In the genomic region with DNA sequence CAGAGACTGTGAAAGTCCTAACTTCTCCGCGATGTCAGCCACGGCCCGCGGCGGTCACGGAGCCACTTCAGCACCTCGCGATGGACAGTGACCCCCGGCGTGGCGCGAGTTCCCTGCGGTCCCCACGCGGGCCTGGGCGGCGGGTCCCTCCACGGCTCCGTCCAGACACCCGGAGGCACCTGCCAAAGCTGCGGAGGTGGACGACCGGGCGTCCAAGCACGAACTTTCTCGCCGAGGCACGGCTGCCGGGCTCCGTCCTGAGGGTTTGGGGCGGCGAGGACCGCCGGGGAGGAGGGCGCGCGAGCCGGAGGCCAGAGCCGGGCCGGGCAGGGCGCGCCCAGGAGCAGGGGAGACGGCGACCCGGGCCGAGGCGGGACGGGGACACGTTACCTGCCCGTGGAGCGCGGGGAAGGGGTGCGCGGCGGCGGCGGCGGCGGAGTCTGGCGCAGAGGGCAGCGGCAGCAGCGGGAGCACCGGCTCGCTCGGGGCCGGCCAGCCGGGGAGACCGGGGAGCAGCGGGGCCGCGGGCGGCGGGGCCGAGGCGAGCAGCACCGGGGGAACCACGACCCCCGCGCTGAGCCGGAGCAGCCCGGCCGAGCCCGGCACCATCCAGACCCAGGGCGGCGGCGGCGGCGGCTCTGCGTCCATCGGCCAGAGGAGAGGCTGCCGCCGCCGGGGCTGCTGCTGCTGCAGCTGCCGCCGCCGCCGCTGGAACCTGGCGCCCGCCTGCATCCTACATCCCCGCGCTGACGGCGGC, we compare ENCODE assay signal across 13 cellular contexts. TPM values are rescaled to one million over a fixed set of nuclear protein-coding genes. Genes with fewer than 3 reads are reported as not detected.
DNase-seq lines count a peak whose midpoint lies in the region; ATAC-seq, FAIRE-seq and TF ChIP-seq lines count a peak whose summit lies in the region.
"Had no signal": no experiment of that assay in that cellular context is flagged by ENCODE, and none has a peak within 500 bp of the region (broad histone marks: within the 10 kb centered on the region; RNA-seq: fewer than 3 reads in every experiment).

No MANE protein-coding gene starts in this region.

- H2BK120ac ChIP-seq in neuronal stem cell (ENCODE audit: low read depth, low read length), result no peak overlapping the region

- POLR2A ChIA-PET in endothelial cell of umbilical vein (lab: Charles Lee), result no interaction called here

- H3K9me3 ChIP-seq in HUES48 (ENCODE audit: control insufficient read depth, insufficient read depth, low read length) (no peaks in the 10 kb centered on the region), endothelial cell of umbilical vein (replicated peaks; ENCODE audit: control insufficient read depth, insufficient read depth, low read length) (no peaks in the 10 kb centered on the region), neuronal stem cell (replicated peaks in 1 of 2; ENCODE audit: control insufficient read depth in 2 of 2, insufficient read depth in 1 of 2, low read depth in 1 of 2, low read length in 2 of 2) (no peaks in the 10 kb centered on the region)
- H3K9me3 ChIP-seq: sigmoid colon had no signal

- H2BK15ac ChIP-seq in neuronal stem cell (ENCODE audit: low read length), result no peak overlapping the region

- CTCF ChIA-PET in endothelial cell of umbilical vein (lab: Charles Lee), result no interaction called here

- no peaks in the 10 kb centered on the region for H3K79me1 ChIP-seq in neuronal stem cell (ENCODE audit: low read depth, low read length)

- H4K20me1 ChIP-seq in endothelial cell of umbilical vein (replicated peaks; ENCODE audit: control insufficient read depth, extremely low read depth, insufficient read depth, low read length), result no peaks in the 10 kb centered on the region

- H3K4ac ChIP-seq in neuronal stem cell (ENCODE audit: low read length), result no peak overlapping the region

- peak; percentile 7 for DNase-seq in COR-L47 (lab: John Stamatoyannopoulos, UW)
- DNase-seq in endothelial cell of umbilical vein (ENCODE audit: low read depth, low spot score), result no peak
- DNase-seq in neuronal stem cell (ENCODE audit: low spot score), result no peak
- no peak for DNase-seq in KBM-7
- no peak for DNase-seq in HK-2 (ENCODE audit: unreplicated experiment)
- DNase-seq in kidney glomerular epithelial cell (lab: John Stamatoyannopoulos, UW), result no peak
- DNase-seq: activated T-cell treated with anti-CD3 and anti-CD28 coated beads for 4 hours, left ventricle myocardium superior, sigmoid colon had no signal

- intact Hi-C loops in endothelial cell of umbilical vein (cut with micrococcal nuclease), result no loop called here

- WGBS in neuronal stem cell (ENCODE audit: extremely low coverage in 2 of 2, insufficient read length in 2 of 2, insufficient replicate concordance in 1 of 2), 2 donors, result no CpG with 5 or more reads among the region's 104 CpGs

- no TSS peak for BruUV-seq in endothelial cell of umbilical vein (replicated peaks; lab: Mats Ljungman, UMichigan)

- in situ Hi-C loops in KBM-7 (cut with MboI; ENCODE audit: low pct_unique_long_range_greater_than_20kb, low sequenced_read_pairs), result no loop called here

- no peak overlapping the region for H4K91ac ChIP-seq in neuronal stem cell (ENCODE audit: low read depth, low read length, poor library complexity)

- H3K27me3 ChIP-seq in HUES48 (ENCODE audit: control insufficient read depth, insufficient read depth, low read length) (peaks cover 24% of the 10 kb centered on the region), endothelial cell of umbilical vein (ENCODE audit: control insufficient read depth in 2 of 2, insufficient read depth in 2 of 2, low read length in 2 of 2) (peaks cover 3 to 16% of the 10 kb centered on the region in 2 experiments), neuronal stem cell (ENCODE audit: control insufficient read depth in 3 of 3, insufficient read depth in 3 of 3, low read depth in 1 of 3, low read length in 3 of 3) (peaks cover 2 to 60% (median 10%) of the 10 kb centered on the region in 3 experiments)

- no peak overlapping the region for H3K4me2 ChIP-seq in endothelial cell of umbilical vein (ENCODE audit: insufficient read depth, low read length)
- peak overlapping the region; percentile 86 for H3K4me2 ChIP-seq in neuronal stem cell (ENCODE audit: insufficient read depth, low read length, poor library complexity, severe bottlenecking)

- H4K8ac ChIP-seq in neuronal stem cell (ENCODE audit: low read depth, low read length), result no peak overlapping the region

- H3K9me1 ChIP-seq in endothelial cell of umbilical vein (replicated peaks; ENCODE audit: control insufficient read depth, extremely low read depth, insufficient read depth, low read length), result no peaks in the 10 kb centered on the region

- dilution Hi-C loops in endothelial cell of umbilical vein (cut with MboI; ENCODE audit: extremely low pct_ligation_motif_present, low sequenced_read_pairs), result no loop called here

- no peak overlapping the region for H2AK5ac ChIP-seq in neuronal stem cell (ENCODE audit: low read depth, low read length)

- H2BK12ac ChIP-seq in neuronal stem cell (ENCODE audit: low read length), result no peak overlapping the region

- no peak overlapping the region for H2AFZ ChIP-seq in endothelial cell of umbilical vein (ENCODE audit: low read depth, low read length)
- peak overlapping the region; percentile 69 for H2AFZ ChIP-seq in neuronal stem cell (ENCODE audit: low read length)

- FAIRE-seq in endothelial cell of umbilical vein (lab: Jason Lieb, UNC), result no peak
- FAIRE-seq: bronchial epithelial cell, RCC 7860 had no signal

- peak overlapping the region; percentile 23 for H3K23ac ChIP-seq in neuronal stem cell (ENCODE audit: low read depth, low read length, poor library complexity)

- peak overlapping the region; percentile 71 for H3K14ac ChIP-seq in neuronal stem cell (ENCODE audit: low read length)

- H3K9ac ChIP-seq in HUES48 (ENCODE audit: low read depth, low read length), result no peak overlapping the region
- no peak overlapping the region for H3K9ac ChIP-seq in endothelial cell of umbilical vein (replicated peaks; ENCODE audit: extremely low read depth, insufficient read depth, low read length)
- peak overlapping the region; percentile 87 for H3K9ac ChIP-seq in neuronal stem cell (ENCODE audit: low read depth, low read length, poor library complexity)

- no peak overlapping the region for H2BK5ac ChIP-seq in neuronal stem cell (ENCODE audit: low read length)

- peak overlapping the region; percentile 57 for H3K18ac ChIP-seq in neuronal stem cell (ENCODE audit: low read length)

- H3K4me1 ChIP-seq in HUES48 (ENCODE audit: control insufficient read depth, insufficient read depth, low read length) (peaks cover 8% of the 10 kb centered on the region; the same call in 1 of the 2 replicates), endothelial cell of umbilical vein (ENCODE audit: control insufficient read depth, extremely low read depth, insufficient read depth, low read length) (no peaks in the 10 kb centered on the region), neuronal stem cell (ENCODE audit: control insufficient read depth in 2 of 2, insufficient read depth in 1 of 2, low read depth in 1 of 2, low read length in 2 of 2) (peaks cover 0 to 6% of the 10 kb centered on the region in 2 donors)

- no peak for TF ChIP-seq POLR2A in endothelial cell of umbilical vein (IDR thresholded peaks at IDR 0.05; ENCODE audit: low read depth, low read length)

- H3K36me3 ChIP-seq in HUES48 (ENCODE audit: control insufficient read depth, insufficient read depth, low read length), result peaks cover 8% of the 10 kb centered on the region; the same call in 1 of the 2 replicates
- no peaks in the 10 kb centered on the region for H3K36me3 ChIP-seq in endothelial cell of umbilical vein (ENCODE audit: control insufficient read depth in 2 of 2, extremely low read depth in 1 of 2, insufficient read depth in 2 of 2, low read length in 2 of 2)
- no peaks in the 10 kb centered on the region for H3K36me3 ChIP-seq in neuronal stem cell (replicated peaks in 1 of 2; ENCODE audit: control insufficient read depth in 2 of 2, insufficient read depth in 2 of 2, low read length in 2 of 2)
- H3K36me3 ChIP-seq: sigmoid colon had no signal

- H3K4me3 ChIP-seq in HUES48 (ENCODE audit: low read depth, low read length), result peak overlapping the region; percentile 63
- no peak overlapping the region for H3K4me3 ChIP-seq in endothelial cell of umbilical vein (replicated peaks in 1 of 3; ENCODE audit: insufficient read depth in 1 of 3, low read depth in 1 of 3, low read length in 3 of 3)
- H3K4me3 ChIP-seq in neuronal stem cell (ENCODE audit: low read length in 2 of 2), result peak overlapping the region in 1 of 2 donors; percentile 81

- no peaks in the 10 kb centered on the region for H3K79me2 ChIP-seq in endothelial cell of umbilical vein (ENCODE audit: control insufficient read depth, insufficient read depth, low read length)

- H3K27ac ChIP-seq in HUES48 (ENCODE audit: low read depth, low read length) (no peak overlapping the region), endothelial cell of umbilical vein (ENCODE audit: insufficient read depth, low read depth, low read length) (no peak overlapping the region), neuronal stem cell (replicated peaks; ENCODE audit: low read length) (no peak overlapping the region)
- H3K27ac ChIP-seq: sigmoid colon had no signal

- no peak for ATAC-seq in HG02571 (IDR thresholded peaks at IDR 0.05; ENCODE audit: unreplicated experiment)
- ATAC-seq: left ventricle myocardium superior had no signal

- no peak for TF ChIP-seq CTCF in endothelial cell of umbilical vein (IDR thresholded peaks at IDR 0.05; ENCODE audit: extremely low read depth in 1 of 2, insufficient read depth in 1 of 2, low read depth in 1 of 2, low read length in 2 of 2)

TF ChIP-seq in endothelial cell of umbilical vein, 7 proteins besides CTCF, POLR2A, EP300 and RAD21:
- TF ChIP-seq EZH2 (IDR thresholded peaks at IDR 0.05; ENCODE audit: borderline replicate concordance, low read depth, low read length, severe bottlenecking), result peak; percentile 67
- TF ChIP-seq, protein P1, sequence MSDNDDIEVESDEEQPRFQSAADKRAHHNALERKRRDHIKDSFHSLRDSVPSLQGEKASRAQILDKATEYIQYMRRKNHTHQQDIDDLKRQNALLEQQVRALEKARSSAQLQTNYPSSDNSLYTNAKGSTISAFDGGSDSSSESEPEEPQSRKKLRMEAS (IDR thresholded peaks at IDR 0.05; ENCODE audit: insufficient read depth, insufficient read length), result no peak

RNA-seq across cellular contexts. Expression of gene TCERG1L, which starts 0.4 kb away (rescaled TPM):
- not detected in 2 replicates for total RNA-seq in endothelial cell of umbilical vein
- polyA plus RNA-seq in endothelial cell of umbilical vein, result not detected in 2 replicates
- polyA plus RNA-seq in endothelial cell of umbilical vein (2011; cell fraction: cytosol; rRNA removed), result not detected in 2 replicates
- not detected in 2 replicates for polyA plus RNA-seq in endothelial cell of umbilical vein (2011; cell fraction: nucleus; rRNA removed)
- polyA plus RNA-seq in endothelial cell of umbilical vein (2012), result not detected in 2 replicates
- not detected in 2 replicates for polyA minus RNA-seq in endothelial cell of umbilical vein
- not detected for polyA minus RNA-seq in endothelial cell of umbilical vein (2011; cell fraction: cytosol; rRNA and poly(A)+ RNA removed)
- polyA minus RNA-seq in endothelial cell of umbilical vein (2011; cell fraction: nucleus; rRNA and poly(A)+ RNA removed), result not detected in 2 replicates
- polyA plus RNA-seq in neuronal stem cell (2013, experiment 1 of 2), result 1.6 TPM
- polyA plus RNA-seq in neuronal stem cell (2013, experiment 2 of 2), result 1.3 TPM
- total RNA-seq: bronchial epithelial cell, left ventricle myocardium superior had no signal
